16 cellular contexts compared by ENCODE assay signal in the genomic region with DNA sequence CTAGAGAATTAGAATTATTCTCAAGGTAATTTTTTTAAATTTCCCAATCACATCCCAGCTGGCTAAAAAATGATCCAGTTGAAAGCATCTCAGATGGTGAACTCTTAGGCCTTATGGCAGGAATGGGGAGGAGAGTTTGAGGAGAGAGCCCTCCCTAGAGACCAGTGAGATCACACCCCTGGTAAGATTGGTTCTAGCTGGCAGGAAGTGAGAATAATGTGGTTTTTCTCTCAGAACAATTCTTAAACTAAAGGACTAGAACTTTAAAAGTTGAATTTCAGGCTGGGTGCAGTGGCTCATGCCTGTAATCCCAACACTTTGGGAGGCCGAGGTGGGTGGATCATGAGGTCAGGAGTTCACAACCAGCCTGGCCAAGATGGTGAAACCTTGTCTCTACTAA.
DNase-seq lines count a peak whose midpoint lies in the region; ATAC-seq and TF ChIP-seq lines count a peak whose summit lies in the region.
"Had no signal": no experiment of that assay in that cellular context is flagged by ENCODE, and none has a peak within 500 bp of the region (broad histone marks: within the 10 kb centered on the region; RNA-seq: fewer than 3 reads in every experiment).

No MANE protein-coding gene starts in this region.

- TF ChIP-seq CTCF in OCI-LY3 (IDR thresholded peaks at IDR 0.05; ENCODE audit: low read depth, low read length) = no peak

- no peak overlapping the region for H3K27ac ChIP-seq in OCI-LY3 (ENCODE audit: low read length)
- H3K27ac ChIP-seq: Peyer's patch, psoas muscle had no signal

- H4K20me1 ChIP-seq in OCI-LY3 (ENCODE audit: insufficient read depth, low read length) = no peaks in the 10 kb centered on the region

- H3K36me3 ChIP-seq in OCI-LY3 (replicated peaks; ENCODE audit: low read depth, low read length) = no peaks in the 10 kb centered on the region
- H3K36me3 ChIP-seq: BE2C, Peyer's patch had no signal

- DNase-seq in NCI-H146 (lab: John Stamatoyannopoulos, UW) (no peak), NCI-H2081 treated with DMSO at 0.1 percent for 48 hours (lab: John Stamatoyannopoulos, UW) (no peak)
- DNase-seq: activated CD4-positive, alpha-beta memory T cell treated with anti-CD3 and anti-CD28 coated beads, Interleukin-2, amount 10 ng/mL, durations not matched to agents 7 days and 5 days; BE2C; cerebellar nuclear complex; Karpas-422; Peyer's patch; psoas muscle; stimulated activated CD4-positive, alpha-beta T cell treated with anti-CD3 and anti-CD28 coated beads, Interleukin-2, amount 100 ng/mL, for 24 hours; stimulated activated naive CD8-positive, alpha-beta T cell treated with anti-CD3 and anti-CD28 coated beads, Interleukin-15, amount 100 ng/mL, for 72 hours had no signal

- no peak for TF ChIP-seq POLR2A in GM18505 (IDR thresholded peaks at IDR 0.05; ENCODE audit: borderline replicate concordance, extremely low read depth, insufficient read depth, insufficient read length)

- no peak overlapping the region for H3K9ac ChIP-seq in OCI-LY3 (ENCODE audit: low read length)

- H3K27me3 ChIP-seq in OCI-LY3 (ENCODE audit: low read depth, low read length) = peaks cover 26% of the 10 kb centered on the region
- H3K27me3 ChIP-seq: BE2C, Peyer's patch had no signal

- H2AFZ ChIP-seq in OCI-LY3 (ENCODE audit: low read depth, low read length) = no peak overlapping the region

- no peaks in the 10 kb centered on the region for H3K9me3 ChIP-seq in OCI-LY3 (ENCODE audit: insufficient read depth, low read length)
- H3K9me3 ChIP-seq: BE2C, Peyer's patch, psoas muscle had no signal

- no peak overlapping the region for H3K4me3 ChIP-seq in OCI-LY3 (ENCODE audit: low read length)
- H3K4me3 ChIP-seq: Peyer's patch, psoas muscle had no signal

- no peaks in the 10 kb centered on the region for H3K79me2 ChIP-seq in OCI-LY3 (ENCODE audit: low read length)

- peak overlapping the region; percentile 30; the same call in 1 of the 2 replicates for H3K4me2 ChIP-seq in OCI-LY3 (ENCODE audit: low read length)

- peaks cover 11% of the 10 kb centered on the region for H3K4me1 ChIP-seq in OCI-LY3 (ENCODE audit: low read length)
- H3K4me1 ChIP-seq: BE2C, Peyer's patch, psoas muscle had no signal

- ATAC-seq in GM18505 (IDR thresholded peaks at IDR 0.05; ENCODE audit: unreplicated experiment) = peak; percentile 58
- peak; percentile 99 for ATAC-seq in GM19463 (IDR thresholded peaks at IDR 0.05; ENCODE audit: unreplicated experiment)
- peak; percentile 89 for ATAC-seq in HG02981 (IDR thresholded peaks at IDR 0.05; ENCODE audit: unreplicated experiment)
- ATAC-seq in GM18519 (IDR thresholded peaks at IDR 0.05; ENCODE audit: low FRiP score, unreplicated experiment) = no peak
- no peak for ATAC-seq in GM21515 (IDR thresholded peaks at IDR 0.05; ENCODE audit: unreplicated experiment)
- ATAC-seq: psoas muscle; stimulated activated naive CD8-positive, alpha-beta T cell treated with anti-CD3 and anti-CD28 coated beads, Interleukin-15, amount 100 ng/mL, for 72 hours had no signal

Comparison
In these comparisons a context has a peak if more than half of its experiments do, and no peak if none do; other contexts are left out.
1. ATAC-seq: peak in GM18505 (single experiment), GM19463 (single experiment) and HG02981 (single experiment); none in GM18519 (single experiment) and GM21515 (single experiment).